Comparison of ENCODE assay signal across 1 cellular context in genomic region chr22:29768052-29768680, GRCh38.
TF ChIP-seq lines count a peak whose summit lies in the region.

No MANE protein-coding gene starts in this region.

TF ChIP-seq in K562, 482 proteins besides CTCF, POLR2A, EP300 and RAD21:
- TF ChIP-seq GATAD2B (IDR thresholded peaks at IDR 0.05; ENCODE audit: borderline replicate concordance) (no peak), BDP1 (IDR thresholded peaks at IDR 0.05; ENCODE audit: insufficient read depth, insufficient read length) (no peak), HSF4 (CRISPR knock-in tag; IDR thresholded peaks at IDR 0.05; ENCODE audit: borderline replicate concordance) (no peak), ZNF133 (CRISPR knock-in tag; IDR thresholded peaks at IDR 0.05) (no peak), ZBTB49 (CRISPR knock-in tag; IDR thresholded peaks at IDR 0.05; ENCODE audit: borderline replicate concordance) (no peak), POLR3G (IDR thresholded peaks at IDR 0.05; ENCODE audit: extremely low read depth, insufficient read length, insufficient replicate concordance) (no peak), GABPB1 (CRISPR knock-in tag; IDR thresholded peaks at IDR 0.05) (no peak)
- TF ChIP-seq, protein P1, sequence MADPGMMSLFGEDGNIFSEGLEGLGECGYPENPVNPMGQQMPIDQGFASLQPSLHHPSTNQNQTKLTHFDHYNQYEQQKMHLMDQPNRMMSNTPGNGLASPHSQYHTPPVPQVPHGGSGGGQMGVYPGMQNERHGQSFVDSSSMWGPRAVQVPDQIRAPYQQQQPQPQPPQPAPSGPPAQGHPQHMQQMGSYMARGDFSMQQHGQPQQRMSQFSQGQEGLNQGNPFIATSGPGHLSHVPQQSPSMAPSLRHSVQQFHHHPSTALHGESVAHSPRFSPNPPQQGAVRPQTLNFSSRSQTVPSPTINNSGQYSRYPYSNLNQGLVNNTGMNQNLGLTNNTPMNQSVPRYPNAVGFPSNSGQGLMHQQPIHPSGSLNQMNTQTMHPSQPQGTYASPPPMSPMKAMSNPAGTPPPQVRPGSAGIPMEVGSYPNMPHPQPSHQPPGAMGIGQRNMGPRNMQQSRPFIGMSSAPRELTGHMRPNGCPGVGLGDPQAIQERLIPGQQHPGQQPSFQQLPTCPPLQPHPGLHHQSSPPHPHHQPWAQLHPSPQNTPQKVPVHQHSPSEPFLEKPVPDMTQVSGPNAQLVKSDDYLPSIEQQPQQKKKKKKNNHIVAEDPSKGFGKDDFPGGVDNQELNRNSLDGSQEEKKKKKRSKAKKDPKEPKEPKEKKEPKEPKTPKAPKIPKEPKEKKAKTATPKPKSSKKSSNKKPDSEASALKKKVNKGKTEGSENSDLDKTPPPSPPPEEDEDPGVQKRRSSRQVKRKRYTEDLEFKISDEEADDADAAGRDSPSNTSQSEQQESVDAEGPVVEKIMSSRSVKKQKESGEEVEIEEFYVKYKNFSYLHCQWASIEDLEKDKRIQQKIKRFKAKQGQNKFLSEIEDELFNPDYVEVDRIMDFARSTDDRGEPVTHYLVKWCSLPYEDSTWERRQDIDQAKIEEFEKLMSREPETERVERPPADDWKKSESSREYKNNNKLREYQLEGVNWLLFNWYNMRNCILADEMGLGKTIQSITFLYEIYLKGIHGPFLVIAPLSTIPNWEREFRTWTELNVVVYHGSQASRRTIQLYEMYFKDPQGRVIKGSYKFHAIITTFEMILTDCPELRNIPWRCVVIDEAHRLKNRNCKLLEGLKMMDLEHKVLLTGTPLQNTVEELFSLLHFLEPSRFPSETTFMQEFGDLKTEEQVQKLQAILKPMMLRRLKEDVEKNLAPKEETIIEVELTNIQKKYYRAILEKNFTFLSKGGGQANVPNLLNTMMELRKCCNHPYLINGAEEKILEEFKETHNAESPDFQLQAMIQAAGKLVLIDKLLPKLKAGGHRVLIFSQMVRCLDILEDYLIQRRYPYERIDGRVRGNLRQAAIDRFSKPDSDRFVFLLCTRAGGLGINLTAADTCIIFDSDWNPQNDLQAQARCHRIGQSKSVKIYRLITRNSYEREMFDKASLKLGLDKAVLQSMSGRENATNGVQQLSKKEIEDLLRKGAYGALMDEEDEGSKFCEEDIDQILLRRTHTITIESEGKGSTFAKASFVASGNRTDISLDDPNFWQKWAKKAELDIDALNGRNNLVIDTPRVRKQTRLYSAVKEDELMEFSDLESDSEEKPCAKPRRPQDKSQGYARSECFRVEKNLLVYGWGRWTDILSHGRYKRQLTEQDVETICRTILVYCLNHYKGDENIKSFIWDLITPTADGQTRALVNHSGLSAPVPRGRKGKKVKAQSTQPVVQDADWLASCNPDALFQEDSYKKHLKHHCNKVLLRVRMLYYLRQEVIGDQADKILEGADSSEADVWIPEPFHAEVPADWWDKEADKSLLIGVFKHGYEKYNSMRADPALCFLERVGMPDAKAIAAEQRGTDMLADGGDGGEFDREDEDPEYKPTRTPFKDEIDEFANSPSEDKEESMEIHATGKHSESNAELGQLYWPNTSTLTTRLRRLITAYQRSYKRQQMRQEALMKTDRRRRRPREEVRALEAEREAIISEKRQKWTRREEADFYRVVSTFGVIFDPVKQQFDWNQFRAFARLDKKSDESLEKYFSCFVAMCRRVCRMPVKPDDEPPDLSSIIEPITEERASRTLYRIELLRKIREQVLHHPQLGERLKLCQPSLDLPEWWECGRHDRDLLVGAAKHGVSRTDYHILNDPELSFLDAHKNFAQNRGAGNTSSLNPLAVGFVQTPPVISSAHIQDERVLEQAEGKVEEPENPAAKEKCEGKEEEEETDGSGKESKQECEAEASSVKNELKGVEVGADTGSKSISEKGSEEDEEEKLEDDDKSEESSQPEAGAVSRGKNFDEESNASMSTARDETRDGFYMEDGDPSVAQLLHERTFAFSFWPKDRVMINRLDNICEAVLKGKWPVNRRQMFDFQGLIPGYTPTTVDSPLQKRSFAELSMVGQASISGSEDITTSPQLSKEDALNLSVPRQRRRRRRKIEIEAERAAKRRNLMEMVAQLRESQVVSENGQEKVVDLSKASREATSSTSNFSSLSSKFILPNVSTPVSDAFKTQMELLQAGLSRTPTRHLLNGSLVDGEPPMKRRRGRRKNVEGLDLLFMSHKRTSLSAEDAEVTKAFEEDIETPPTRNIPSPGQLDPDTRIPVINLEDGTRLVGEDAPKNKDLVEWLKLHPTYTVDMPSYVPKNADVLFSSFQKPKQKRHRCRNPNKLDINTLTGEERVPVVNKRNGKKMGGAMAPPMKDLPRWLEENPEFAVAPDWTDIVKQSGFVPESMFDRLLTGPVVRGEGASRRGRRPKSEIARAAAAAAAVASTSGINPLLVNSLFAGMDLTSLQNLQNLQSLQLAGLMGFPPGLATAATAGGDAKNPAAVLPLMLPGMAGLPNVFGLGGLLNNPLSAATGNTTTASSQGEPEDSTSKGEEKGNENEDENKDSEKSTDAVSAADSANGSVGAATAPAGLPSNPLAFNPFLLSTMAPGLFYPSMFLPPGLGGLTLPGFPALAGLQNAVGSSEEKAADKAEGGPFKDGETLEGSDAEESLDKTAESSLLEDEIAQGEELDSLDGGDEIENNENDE (IDR thresholded peaks at IDR 0.05; ENCODE audit: low read depth, low read length) = no peak
TF ChIP-seq in K562: peak in this region for 0.
